In genomic region chr3:175679582-175679981, GRCh38 we compare ENCODE assay signal across 21 cellular contexts.
DNase-seq lines count a peak whose midpoint lies in the region; ATAC-seq, FAIRE-seq and TF ChIP-seq lines count a peak whose summit lies in the region.
"Had no signal": no experiment of that assay in that cellular context is flagged by ENCODE, and none has a peak within 500 bp of the region (broad histone marks: within the 10 kb centered on the region; RNA-seq: fewer than 3 reads in every experiment).

No MANE protein-coding gene starts in this region.

- no peak overlapping the region for H2AFZ ChIP-seq in OCI-LY3 (ENCODE audit: low read depth, low read length)
- H2AFZ ChIP-seq in osteoblast (ENCODE audit: low read length), result no peak overlapping the region

- H3K27me3 ChIP-seq in HUES64 (ENCODE audit: insufficient read depth, low read length) (no peaks in the 10 kb centered on the region), OCI-LY3 (ENCODE audit: low read depth, low read length) (no peaks in the 10 kb centered on the region), osteoblast (ENCODE audit: insufficient read depth, low read length) (no peaks in the 10 kb centered on the region), heart left ventricle (no peaks in the 10 kb centered on the region)
- H3K27me3 ChIP-seq in CD4-positive, alpha-beta T cell (ENCODE audit: control insufficient read depth, insufficient read depth, low read length), result no peaks in the 10 kb centered on the region
- H3K27me3 ChIP-seq: BLaER1 treated with 17β-estradiol and CSF1 and Interleukin-3, amounts not matched to agents 10 nM and 100 nM had no signal

- no peaks in the 10 kb centered on the region for H3K36me3 Mint-ChIP-seq in CD4-positive, alpha-beta T cell (ENCODE audit: low read depth)
- H3K36me3 Mint-ChIP-seq: CD8-positive, alpha-beta memory T cell had no signal

- no peak overlapping the region for H3K9ac ChIP-seq in HUES64 (ENCODE audit: low read depth, low read length)
- no peak overlapping the region for H3K9ac ChIP-seq in OCI-LY3 (ENCODE audit: low read length)
- H3K9ac ChIP-seq: BLaER1 treated with 17β-estradiol and CSF1 and Interleukin-3, amounts not matched to agents 10 nM and 100 nM had no signal

- H3K4me3 ChIP-seq in A549 (no peak overlapping the region), HUES64 (ENCODE audit: low read length) (no peak overlapping the region), OCI-LY3 (ENCODE audit: low read length) (no peak overlapping the region), osteoblast (ENCODE audit: insufficient read depth, low read length) (no peak overlapping the region), heart left ventricle (no peak overlapping the region)
- H3K4me3 ChIP-seq: BLaER1 treated with 17β-estradiol and CSF1 and Interleukin-3, amounts not matched to agents 10 nM and 100 nM; GM12878 had no signal

- H3K4me2 ChIP-seq in A549 (no peak overlapping the region), OCI-LY3 (ENCODE audit: low read length) (peak overlapping the region; percentile 5; the same call in 1 of the 2 replicates), osteoblast (ENCODE audit: insufficient read depth, low read length) (no peak overlapping the region)
- H3K4me2 ChIP-seq: BLaER1 treated with 17β-estradiol and CSF1 and Interleukin-3, amounts not matched to agents 10 nM and 100 nM had no signal

- H3K36me3 ChIP-seq in HUES64 (ENCODE audit: insufficient read depth, low read length), result no peaks in the 10 kb centered on the region
- peaks cover 4% of the 10 kb centered on the region for H3K36me3 ChIP-seq in OCI-LY3 (replicated peaks; ENCODE audit: low read depth, low read length)
- no peaks in the 10 kb centered on the region for H3K36me3 ChIP-seq in osteoblast (ENCODE audit: insufficient read depth, low read length)
- H3K36me3 ChIP-seq in heart left ventricle, result no peaks in the 10 kb centered on the region
- H3K36me3 ChIP-seq: BLaER1 treated with 17β-estradiol and CSF1 and Interleukin-3, amounts not matched to agents 10 nM and 100 nM had no signal

- H3K4me1 ChIP-seq in A549 (no peaks in the 10 kb centered on the region), HUES64 (ENCODE audit: insufficient read depth, low read length) (peaks cover 3% of the 10 kb centered on the region; the same call in 1 of the 2 replicates), OCI-LY3 (ENCODE audit: low read length) (peaks cover 12% of the 10 kb centered on the region), osteoblast (ENCODE audit: insufficient read depth, low read length) (no peaks in the 10 kb centered on the region), heart left ventricle (no peaks in the 10 kb centered on the region)
- H3K4me1 ChIP-seq: BLaER1 treated with 17β-estradiol and CSF1 and Interleukin-3, amounts not matched to agents 10 nM and 100 nM had no signal

- whole genome bisulfite sequencing in A549 (ENCODE audit: missing lambda C conversion rate), result 43% methylated on average over 3 of the region's 3 CpGs
- 98% methylated on average over 3 of the region's 3 CpGs for WGBS in HUES64
- WGBS in heart left ventricle, 4 donors, result 82 to 86% (median 83%) methylated on average over 3 of the region's 3 CpGs

- DNase-seq in A549 (ENCODE audit: low read depth in 1 of 2, low spot score in 1 of 2) (no peak), osteoblast (ENCODE audit: insufficient read length, low spot score, missing footprints) (peak; percentile 29), cortex of kidney (lab: John Stamatoyannopoulos, UW) (no peak), heart left ventricle (no peak)
- DNase-seq in CD4-positive, alpha-beta T cell, result no peak
- DNase-seq: 8988T; CD8-positive, alpha-beta memory T cell; COR-L47; DMS 273 treated with DMSO at 0.1 percent for 48 hours; DMS53; DND-41; EL; GOT3; H7; HFFc6 had no signal

- H3K9me3 ChIP-seq in A549 (no peaks in the 10 kb centered on the region), HUES64 (ENCODE audit: insufficient read depth, low read depth, low read length) (peaks cover 18% of the 10 kb centered on the region), OCI-LY3 (ENCODE audit: insufficient read depth, low read length) (peaks cover 12% of the 10 kb centered on the region), osteoblast (ENCODE audit: low read depth, low read length) (no peaks in the 10 kb centered on the region), heart left ventricle (peaks cover 0 to 31% (median 8%) of the 10 kb centered on the region in 12 donors)
- no peaks in the 10 kb centered on the region for H3K9me3 ChIP-seq in CD4-positive, alpha-beta T cell (ENCODE audit: control insufficient read depth, low read length)

- H3K4me1 Mint-ChIP-seq in CD4-positive, alpha-beta T cell (ENCODE audit: low read depth), result no peaks in the 10 kb centered on the region
- H3K4me1 Mint-ChIP-seq: B cell; CD8-positive, alpha-beta memory T cell had no signal

- POLR2A ChIA-PET in A549 (lab: Yijun Ruan, JAX), result no interaction called here
- POLR2A ChIA-PET in CD4-positive, alpha-beta T cell (lab: Charles Lee), result no interaction called here

- H3K4me3 Mint-ChIP-seq in CD4-positive, alpha-beta T cell, result no peak overlapping the region
- H3K4me3 Mint-ChIP-seq: B cell; CD8-positive, alpha-beta memory T cell; HFFc6 had no signal

- TF ChIP-seq CTCF in A549 (IDR thresholded peaks at IDR 0.05) (no peak), OCI-LY3 (IDR thresholded peaks at IDR 0.05; ENCODE audit: low read depth, low read length) (no peak), osteoblast (IDR thresholded peaks at IDR 0.05; ENCODE audit: extremely low read depth, low read depth, low read length) (no peak), heart left ventricle (IDR thresholded peaks at IDR 0.05) (no peak)
- no peak for TF ChIP-seq CTCF in CD4-positive, alpha-beta T cell (IDR thresholded peaks at IDR 0.05)

- FAIRE-seq in A549 (lab: Jason Lieb, UNC), result no peak
- FAIRE-seq: GM12878 had no signal

- peaks cover 8% of the 10 kb centered on the region for H3K9me3 Mint-ChIP-seq in CD4-positive, alpha-beta T cell
- H3K9me3 Mint-ChIP-seq: HFFc6 had no signal

- H4K20me1 ChIP-seq in OCI-LY3 (ENCODE audit: insufficient read depth, low read length) (no peaks in the 10 kb centered on the region), osteoblast (ENCODE audit: insufficient read depth, low read length) (no peaks in the 10 kb centered on the region)
- H4K20me1 ChIP-seq: BLaER1 treated with 17β-estradiol and CSF1 and Interleukin-3, amounts not matched to agents 10 nM and 100 nM had no signal

- H3K27me3 Mint-ChIP-seq in CD4-positive, alpha-beta T cell, result no peaks in the 10 kb centered on the region
- H3K27me3 Mint-ChIP-seq: B cell; CD8-positive, alpha-beta memory T cell had no signal

- intact Hi-C loops in heart left ventricle (cut with DNase I), result no loop called here
- intact Hi-C loops in CD4-positive, alpha-beta T cell (cut with DNase I, micrococcal nuclease), result no loop called here

- no peak for TF ChIP-seq EP300 in A549 (IDR thresholded peaks at IDR 0.05)

- no peak overlapping the region for H3K27ac Mint-ChIP-seq in CD4-positive, alpha-beta T cell
- H3K27ac Mint-ChIP-seq: B cell; CD8-positive, alpha-beta memory T cell; HFFc6 had no signal

- TF ChIP-seq POLR2A in A549 (IDR thresholded peaks at IDR 0.05; ENCODE audit: low read length) (no peak), heart left ventricle (IDR thresholded peaks at IDR 0.05) (no peak)

- H3K27ac ChIP-seq in A549 (no peak overlapping the region), HUES64 (ENCODE audit: low read depth, low read length) (peak overlapping the region; percentile 48; the same call in 1 of the 2 replicates), OCI-LY3 (ENCODE audit: low read length) (peak overlapping the region; percentile 31), osteoblast (ENCODE audit: low read depth, low read length) (no peak overlapping the region), heart left ventricle (no peak overlapping the region)
- no peak overlapping the region for H3K27ac ChIP-seq in CD4-positive, alpha-beta T cell (ENCODE audit: low read depth, low read length)
- H3K27ac ChIP-seq: BLaER1 treated with 17β-estradiol and CSF1 and Interleukin-3, amounts not matched to agents 10 nM and 100 nM had no signal

- ATAC-seq in A549 (no peak), heart left ventricle (no peak)
- ATAC-seq in CD4-positive, alpha-beta T cell (ENCODE audit: poor library complexity), result no peak
- ATAC-seq: GM12878, HCT116 had no signal

- CTCF ChIA-PET in A549 (lab: Yijun Ruan, JAX), result no interaction called here
- CTCF ChIA-PET in CD4-positive, alpha-beta T cell (lab: Charles Lee), result no interaction called here

- H3K79me2 ChIP-seq in OCI-LY3 (ENCODE audit: low read length) (no peaks in the 10 kb centered on the region), osteoblast (ENCODE audit: insufficient read depth, low read length) (no peaks in the 10 kb centered on the region)

- TF ChIP-seq RAD21 in A549 (conservative IDR thresholded peaks at IDR 0.05 in 1 of 2, IDR thresholded peaks at IDR 0.05 in 1 of 2), result no peak

TF ChIP-seq in A549, 52 proteins besides CTCF, POLR2A, EP300 and RAD21:
- peak; percentile 32 for TF ChIP-seq MAFK (IDR thresholded peaks at IDR 0.05; ENCODE audit: partially characterized antibody)
- no peak for TF ChIP-seq FOXS1 (CRISPR knock-in tag; IDR thresholded peaks at IDR 0.05)

Comparison
In these comparisons a context has a peak if more than half of its experiments do, and no peak if none do; other contexts are left out.
1. H3K27ac ChIP-seq: peak in HUES64 (single experiment) and OCI-LY3 (single experiment); none in A549 (0 of 2), osteoblast (single experiment), heart left ventricle (0 of 12) and CD4-positive, alpha-beta T cell (single experiment).